16 cellular contexts compared by ENCODE assay signal in the genomic region with DNA sequence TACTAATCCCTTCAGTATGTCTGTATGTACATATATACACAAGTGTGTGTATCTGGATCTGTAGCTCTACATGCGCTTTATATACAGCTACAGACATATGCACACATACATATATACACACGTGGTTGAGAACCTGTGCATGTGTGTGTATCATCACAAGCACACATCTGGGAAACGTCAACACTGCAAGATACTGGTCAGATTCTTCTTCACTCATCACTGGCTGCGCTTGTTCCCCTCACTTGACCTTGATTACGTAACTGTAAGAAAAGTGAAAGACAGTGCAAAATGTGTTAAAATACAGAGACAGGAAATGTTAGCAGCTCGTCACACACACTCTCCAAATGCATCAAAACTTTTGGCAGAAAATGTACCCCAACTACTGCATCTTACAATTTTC. TPM values are rescaled to one million over a fixed set of nuclear protein-coding genes. Genes with fewer than 3 reads are reported as not detected.
DNase-seq lines count a peak whose midpoint lies in the region; ATAC-seq and TF ChIP-seq lines count a peak whose summit lies in the region.
"Had no signal": no experiment of that assay in that cellular context is flagged by ENCODE, and none has a peak within 500 bp of the region (broad histone marks: within the 10 kb centered on the region; RNA-seq: fewer than 3 reads in every experiment).

No MANE protein-coding gene starts in this region.

- no peaks in the 10 kb centered on the region for H3K9me3 Mint-ChIP-seq in activated T-helper 1 cell treated with anti-CD3 and anti-CD28 coated beads, Interleukin-12 subunit alpha, Interleukin-12 subunit beta, Interleukin-2, Interleukin-4 antibody, amounts not matched to agents 30 ng/mL and 10 ng/mL and 1 ng/mL, durations not matched to agents 14 hours and 24 hours and 36 hours
- H3K9me3 Mint-ChIP-seq: activated B cell treated with CpG ODN at 0.5 μM for 24 hours had no signal

- no peak for TF ChIP-seq POLR2A in heart left ventricle (IDR thresholded peaks at IDR 0.05)

- peaks cover 54% of the 10 kb centered on the region for H3K36me3 Mint-ChIP-seq in activated T-helper 1 cell treated with anti-CD3 and anti-CD28 coated beads, Interleukin-12 subunit alpha, Interleukin-12 subunit beta, Interleukin-2, Interleukin-4 antibody, amounts not matched to agents 30 ng/mL and 10 ng/mL and 1 ng/mL, durations not matched to agents 14 hours and 24 hours and 36 hours (ENCODE audit: low read depth)

- peak; percentile 44 for DNase-seq in HCEC 1CT
- DNase-seq in SK-N-MC (ENCODE audit: low read depth, low spot score), result no peak
- DNase-seq in heart left ventricle, result no peak
- DNase-seq in skeletal muscle cell (ENCODE audit: low read depth), result peak; percentile 45
- no peak for DNase-seq in effector CD8-positive, alpha-beta T cell (lab: John Stamatoyannopoulos, UW)
- no peak for DNase-seq in activated T-helper 1 cell treated with anti-CD3 and anti-CD28 coated beads, Interleukin-12 subunit alpha, Interleukin-12 subunit beta, Interleukin-2, Interleukin-4 antibody, amounts not matched to agents 30 ng/mL and 10 ng/mL and 1 ng/mL, durations not matched to agents 14 hours and 24 hours and 36 hours (ENCODE audit: low spot score)
- DNase-seq: activated B cell treated with CpG ODN at 0.5 μM for 24 hours, activated gamma-delta T cell, aorta, NCI-H187 treated with DMSO at 0.1 percent for 48 hours, NCI-H69, T-helper 1 cell had no signal

- ATAC-seq in heart left ventricle, result peak in 3 of 4 donors; percentile 12 to 23 (median 19)
- ATAC-seq in HG03159 (IDR thresholded peaks at IDR 0.05; ENCODE audit: unreplicated experiment), result no peak
- ATAC-seq: esophagus mucosa, left lobe of liver had no signal

- H3K4me3 ChIP-seq in SK-N-MC (no peak overlapping the region), heart left ventricle (no peak overlapping the region), skeletal muscle cell (ENCODE audit: low read depth, low read length) (no peak overlapping the region)
- H3K4me3 ChIP-seq: BLaER1 had no signal

- H3K4me1 ChIP-seq in heart left ventricle, result peaks cover 0 to 54% (median 24%) of the 10 kb centered on the region in 12 donors

- intact Hi-C loops in heart left ventricle (cut with DNase I), result no loop called here
- intact Hi-C loops in activated T-helper 1 cell treated with anti-CD3 and anti-CD28 coated beads, Interleukin-12 subunit alpha, Interleukin-12 subunit beta, Interleukin-2, Interleukin-4 antibody, amounts not matched to agents 30 ng/mL and 10 ng/mL and 1 ng/mL, durations not matched to agents 14 hours and 24 hours and 36 hours (cut with micrococcal nuclease), result no loop called here

- peaks cover 11% of the 10 kb centered on the region for H3K4me1 Mint-ChIP-seq in activated T-helper 1 cell treated with anti-CD3 and anti-CD28 coated beads, Interleukin-12 subunit alpha, Interleukin-12 subunit beta, Interleukin-2, Interleukin-4 antibody, amounts not matched to agents 30 ng/mL and 10 ng/mL and 1 ng/mL, durations not matched to agents 14 hours and 24 hours and 36 hours (ENCODE audit: low read depth)
- H3K4me1 Mint-ChIP-seq: activated B cell treated with CpG ODN at 0.5 μM for 24 hours had no signal

- peak overlapping the region; percentile 51; the same call in 1 of the 2 replicates for H3K27ac ChIP-seq in SK-N-MC
- no peak overlapping the region for H3K27ac ChIP-seq in heart left ventricle
- H3K27ac ChIP-seq: BLaER1 had no signal

- H3K36me3 ChIP-seq in SK-N-MC (ENCODE audit: insufficient read depth, low read length), result peaks cover 77% of the 10 kb centered on the region
- H3K36me3 ChIP-seq in heart left ventricle, result peaks cover 0 to 98% (median 81%) of the 10 kb centered on the region in 9 donors

- no peak overlapping the region for H3K4me3 Mint-ChIP-seq in activated T-helper 1 cell treated with anti-CD3 and anti-CD28 coated beads, Interleukin-12 subunit alpha, Interleukin-12 subunit beta, Interleukin-2, Interleukin-4 antibody, amounts not matched to agents 30 ng/mL and 10 ng/mL and 1 ng/mL, durations not matched to agents 14 hours and 24 hours and 36 hours
- H3K4me3 Mint-ChIP-seq: activated B cell treated with CpG ODN at 0.5 μM for 24 hours had no signal

- no peaks in the 10 kb centered on the region for H3K27me3 Mint-ChIP-seq in activated T-helper 1 cell treated with anti-CD3 and anti-CD28 coated beads, Interleukin-12 subunit alpha, Interleukin-12 subunit beta, Interleukin-2, Interleukin-4 antibody, amounts not matched to agents 30 ng/mL and 10 ng/mL and 1 ng/mL, durations not matched to agents 14 hours and 24 hours and 36 hours (ENCODE audit: insufficient read depth)
- H3K27me3 Mint-ChIP-seq: activated B cell treated with CpG ODN at 0.5 μM for 24 hours had no signal

- no peaks in the 10 kb centered on the region for H3K27me3 ChIP-seq in heart left ventricle
- H3K27me3 ChIP-seq: BLaER1 had no signal

- WGBS in heart left ventricle, 4 donors, result 43 to 56% (median 48%) methylated on average over 6 of the region's 6 CpGs

- TF ChIP-seq CTCF in heart left ventricle (IDR thresholded peaks at IDR 0.05), result no peak

- no peaks in the 10 kb centered on the region for H3K9me3 ChIP-seq in SK-N-MC (ENCODE audit: low read depth, low read length)
- no peaks in the 10 kb centered on the region for H3K9me3 ChIP-seq in heart left ventricle
- H3K9me3 ChIP-seq: BLaER1 had no signal

- H3K9ac ChIP-seq in SK-N-MC (ENCODE audit: insufficient read length), result no peak overlapping the region
- H3K9ac ChIP-seq: BLaER1 had no signal

- H3K27ac Mint-ChIP-seq in activated T-helper 1 cell treated with anti-CD3 and anti-CD28 coated beads, Interleukin-12 subunit alpha, Interleukin-12 subunit beta, Interleukin-2, Interleukin-4 antibody, amounts not matched to agents 30 ng/mL and 10 ng/mL and 1 ng/mL, durations not matched to agents 14 hours and 24 hours and 36 hours, result no peak overlapping the region
- H3K27ac Mint-ChIP-seq: activated B cell treated with CpG ODN at 0.5 μM for 24 hours had no signal

RNA-seq across cellular contexts. Expression of a gene that starts 51.8 kb away (rescaled TPM):
- 10 to 100 TPM in 1 of 9 donors, 1 to 10 TPM in 8; 4.2 to 10.3 (median 5.5) TPM for total RNA-seq in heart left ventricle
- 1 to 10 TPM; 1.7 to 3.9 TPM for polyA plus RNA-seq in heart left ventricle
- total RNA-seq in activated T-helper 1 cell treated with anti-CD3 and anti-CD28 coated beads, Interleukin-12 subunit alpha, Interleukin-12 subunit beta, Interleukin-2, Interleukin-4 antibody, amounts not matched to agents 30 ng/mL and 10 ng/mL and 1 ng/mL, durations not matched to agents 14 hours and 24 hours and 36 hours, result 0.07 and 0.08 TPM in 2 replicates

Comparison
In these comparisons a context has a peak if more than half of its experiments do, and no peak if none do; other contexts are left out.
1. DNase-seq: peak in HCEC 1CT (single experiment) and skeletal muscle cell (single experiment); none in SK-N-MC (single experiment), heart left ventricle (0 of 5), effector CD8-positive, alpha-beta T cell (single experiment) and activated T-helper 1 cell treated with anti-CD3 and anti-CD28 coated beads, Interleukin-12 subunit alpha, Interleukin-12 subunit beta, Interleukin-2, Interleukin-4 antibody, amounts not matched to agents 30 ng/mL and 10 ng/mL and 1 ng/mL, durations not matched to agents 14 hours and 24 hours and 36 hours (single experiment).